In genomic region chr21:34526618-34527290, GRCh38 we compare ENCODE assay signal across 8 cellular contexts. TPM values are rescaled to one million over a fixed set of nuclear protein-coding genes. Genes with fewer than 3 reads are reported as not detected.
A peak's percentile ranks its signal among the peaks of the same experiment; 100 is the strongest.
DNase-seq lines count a peak whose midpoint lies in the region; ATAC-seq, FAIRE-seq and TF ChIP-seq lines count a peak whose summit lies in the region.

No MANE protein-coding gene starts in this region.

- no peaks in the 10 kb centered on the region for H3K36me3 ChIP-seq in GM12878 (ENCODE audit: control insufficient read depth in 2 of 2, insufficient read depth in 2 of 2, low read length in 1 of 2)

- H3K4me1 ChIP-seq in GM12878 (ENCODE audit: control insufficient read depth, insufficient read depth, low read length): peaks cover 14% of the 10 kb centered on the region

- in situ Hi-C loops in GM12878 (cut with MboI): no loop called here

- H3K9me3 ChIP-seq in GM12878 (replicated peaks; ENCODE audit: control insufficient read depth, insufficient read depth, low read length): no peaks in the 10 kb centered on the region

- POLR2A ChIA-PET in GM12878 (lab: Charles Lee): no interaction called here

- peak overlapping the region; percentile 78 for H3K27ac ChIP-seq in GM12878 (ENCODE audit: control insufficient read depth, insufficient read depth)

- TF ChIP-seq EP300 in GM12878 (IDR thresholded peaks at IDR 0.05; ENCODE audit: borderline replicate concordance in 1 of 2, control insufficient read depth in 1 of 2, low read depth in 2 of 2, low read length in 2 of 2): no peak

- intact Hi-C loops in GM12878 (cut with micrococcal nuclease; ENCODE audit: unreplicated experiment): loop anchor here (2.0 to 5.0 kb wide), 2 partner anchors 18 to 56 kb away; no protein-coding TSS in a partner anchor

- TF ChIP-seq POLR2A in GM12878 (IDR thresholded peaks at IDR 0.05; ENCODE audit: low read depth, low read length): no peak

- no peak for TF ChIP-seq RAD21 in GM12878 (IDR thresholded peaks at IDR 0.05; ENCODE audit: insufficient read depth, low read depth, low read length)

- SMC1A ChIA-PET in GM12878 (lab: Charles Lee; ENCODE audit: uncharacterized antibody, unreplicated experiment): interaction anchor here (0.7 to 1.8 kb wide), 13 partner anchors 9 to 84 kb away, joined by 3 to 8 read pairs (median 4); no protein-coding TSS in a partner anchor

- H3K79me2 ChIP-seq in GM12878 (ENCODE audit: control insufficient read depth, insufficient read depth, low read length): no peaks in the 10 kb centered on the region; the same call in 1 of the 2 replicates

- BruUV-seq in GM12878 (replicated peaks; lab: Mats Ljungman, UMichigan): no TSS peak

- FAIRE-seq in A204.1 (lab: Jason Lieb, UNC): peak; percentile 98
- FAIRE-seq in GM12878 (lab: Jason Lieb, UNC): peak; percentile 7

- peak; percentile 57 for ATAC-seq in GM18868 (IDR thresholded peaks at IDR 0.05; ENCODE audit: unreplicated experiment)
- peak; percentile 89 for ATAC-seq in GM12878
- ATAC-seq in GM21576 (IDR thresholded peaks at IDR 0.05; ENCODE audit: unreplicated experiment): no peak
- no peak for ATAC-seq in GM21825 (IDR thresholded peaks at IDR 0.05; ENCODE audit: unreplicated experiment)

- RAD21 ChIA-PET in GM12878 (lab: Charles Lee; ENCODE audit: unreplicated experiment): interaction anchor here (0.7 to 2.2 kb wide), 6 partner anchors 11 to 76 kb away, joined by 3 to 7 read pairs (median 4); no protein-coding TSS in a partner anchor

- CTCF ChIA-PET in GM12878 (lab: Yijun Ruan, JAX): interaction anchor here (0.9 to 4.8 kb wide), 8 partner anchors 10 to 76 kb away, joined by 3 to 26 read pairs (median 7); no protein-coding TSS in a partner anchor

- no peaks in the 10 kb centered on the region for H3K27me3 ChIP-seq in GM12878 (replicated peaks in 1 of 2; ENCODE audit: control insufficient read depth in 2 of 2, insufficient read depth in 2 of 2, low read length in 1 of 2)

- 13% methylated on average over 10 of the region's 10 CpGs for WGBS in GM12878 (ENCODE audit: insufficient coverage, insufficient replicate concordance, low lambda C conversion rate, missing lambda C conversion rate)

- H3K4me2 ChIP-seq in GM12878 (ENCODE audit: control insufficient read depth, insufficient read depth): peak overlapping the region; percentile 69

- peak overlapping the region; percentile 80 for H2AFZ ChIP-seq in GM12878 (ENCODE audit: control insufficient read depth, low read depth, low read length)

- H4K20me1 ChIP-seq in GM12878 (ENCODE audit: control insufficient read depth, insufficient read depth): no peaks in the 10 kb centered on the region

- peak overlapping the region; percentile 57 for H3K4me3 ChIP-seq in GM12878

- H3K9ac ChIP-seq in GM12878 (ENCODE audit: control insufficient read depth, insufficient read depth, low read length): peak overlapping the region; percentile 57

- DNase-seq in OCI-M1 (lab: John Stamatoyannopoulos, UW): peak; percentile 82
- no peak for DNase-seq in GM12878 (ENCODE audit: low read depth, low spot score)
- peak; percentile 5 to 42 for DNase-seq in hippocampal formation (lab: John Stamatoyannopoulos, UW)
- DNase-seq in retina: peak; percentile 34

- TF ChIP-seq CTCF in GM12878 (IDR thresholded peaks at IDR 0.05 in 2 of 3, conservative IDR thresholded peaks at IDR 0.05 in 1 of 3; ENCODE audit: control insufficient read depth in 2 of 3, extremely low read depth in 1 of 3, insufficient read depth in 1 of 3, low read depth in 3 of 3, low read length in 3 of 3): no peak

TF ChIP-seq in GM12878, 131 proteins besides CTCF, POLR2A, EP300 and RAD21:
- peak; percentile 64; the same call in 1 of the 2 replicates for TF ChIP-seq RELB (IDR thresholded peaks at IDR 0.05; ENCODE audit: low read depth)
- TF ChIP-seq IKZF2 (IDR thresholded peaks at IDR 0.05): peak; percentile 63 to 64; a peak in 2 of 4 replicates
- TF ChIP-seq IRF4 (IDR thresholded peaks at IDR 0.05; ENCODE audit: low read depth, low read length): no peak
- TF ChIP-seq IKZF1 (conservative IDR thresholded peaks at IDR 0.05): peak; percentile 63; the same call in 1 of the 2 replicates
- TF ChIP-seq WRNIP1 (IDR thresholded peaks at IDR 0.05; ENCODE audit: borderline replicate concordance, low read depth, low read length): no peak
- no peak for TF ChIP-seq SIX5 (IDR thresholded peaks at IDR 0.05; ENCODE audit: low read depth, low read length, severe bottlenecking)
- TF ChIP-seq RUNX3 (IDR thresholded peaks at IDR 0.05; ENCODE audit: low read length): peak; percentile 29; the same call in 1 of the 2 replicates
- TF ChIP-seq CREM (IDR thresholded peaks at IDR 0.05; ENCODE audit: low read depth): 0 out of 2 replicates have a peak, but pooled peaks have one; percentile 26
- TF ChIP-seq EED (IDR thresholded peaks at IDR 0.05; ENCODE audit: low read depth): peak; percentile 83
- no peak for TF ChIP-seq CHD1 (IDR thresholded peaks at IDR 0.05; ENCODE audit: low read depth, low read length)
- TF ChIP-seq ATF7 (IDR thresholded peaks at IDR 0.05; ENCODE audit: low read depth): peak; percentile 87
- no peak for TF ChIP-seq KDM1A (IDR thresholded peaks at IDR 0.05; ENCODE audit: borderline replicate concordance)
- TF ChIP-seq, protein P1, sequence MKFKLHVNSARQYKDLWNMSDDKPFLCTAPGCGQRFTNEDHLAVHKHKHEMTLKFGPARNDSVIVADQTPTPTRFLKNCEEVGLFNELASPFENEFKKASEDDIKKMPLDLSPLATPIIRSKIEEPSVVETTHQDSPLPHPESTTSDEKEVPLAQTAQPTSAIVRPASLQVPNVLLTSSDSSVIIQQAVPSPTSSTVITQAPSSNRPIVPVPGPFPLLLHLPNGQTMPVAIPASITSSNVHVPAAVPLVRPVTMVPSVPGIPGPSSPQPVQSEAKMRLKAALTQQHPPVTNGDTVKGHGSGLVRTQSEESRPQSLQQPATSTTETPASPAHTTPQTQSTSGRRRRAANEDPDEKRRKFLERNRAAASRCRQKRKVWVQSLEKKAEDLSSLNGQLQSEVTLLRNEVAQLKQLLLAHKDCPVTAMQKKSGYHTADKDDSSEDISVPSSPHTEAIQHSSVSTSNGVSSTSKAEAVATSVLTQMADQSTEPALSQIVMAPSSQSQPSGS (IDR thresholded peaks at IDR 0.05; ENCODE audit: low read length): peak; percentile 68
- peak; percentile 76 for TF ChIP-seq MEF2B (IDR thresholded peaks at IDR 0.05; ENCODE audit: partially characterized antibody, poor library complexity, severe bottlenecking)

RNA-seq across cellular contexts. Expression of gene KCNE1, which starts 14.7 kb away (rescaled TPM):
- 0.21 TPM in 1 of 2 replicates, not detected in the other for total RNA-seq in GM12878 (2013; cell fraction: nucleolus; rRNA removed)
- total RNA-seq in GM12878 (2014; rRNA removed): 0.06 and 0.16 TPM in 2 replicates
- total RNA-seq in GM12878 (2014; rRNA removed; fragmentation: Illumina TruSeq; extraction: Trizol): 0.09 and 0.18 TPM in 2 replicates
- 0.18 TPM in 1 of 2 replicates, not detected in the other for total RNA-seq in GM12878 (2021)
- polyA plus RNA-seq in GM12878 (2011; ENCODE audit: low read depth): not detected
- not detected in 2 replicates for polyA plus RNA-seq in GM12878 (2011; rRNA removed)
- not detected in 2 replicates for polyA plus RNA-seq in GM12878 (2011; cell fraction: cytosol; rRNA removed)
- 0.04 and 0.15 TPM in 2 replicates for polyA plus RNA-seq in GM12878 (2011; cell fraction: nucleus; rRNA removed)
- not detected in 2 replicates for polyA plus RNA-seq in GM12878 (2012)
- 0.06 TPM in 1 of 2 replicates, not detected in the other for polyA plus RNA-seq in GM12878 (2014; fragmentation: Illumina TruSeq; extraction: Trizol)
- polyA plus RNA-seq in GM12878 (2014; fragmentation: Nextera tagmentation; extraction: Ambion mirVana): not detected
- polyA plus RNA-seq in GM12878 (2014; rRNA removed): 0.17 and 0.19 TPM in 2 replicates
- not detected for polyA plus RNA-seq in GM12878 (2016; fragmentation: Nextera tagmentation; extraction: Ambion mirVana)
- polyA minus RNA-seq in GM12878 (2011; rRNA and poly(A)+ RNA removed): not detected in 2 replicates
- not detected in 2 replicates for polyA minus RNA-seq in GM12878 (2011; cell fraction: cytosol; rRNA and poly(A)+ RNA removed)
- polyA minus RNA-seq in GM12878 (2011; cell fraction: nucleus; rRNA and poly(A)+ RNA removed): 0.12 TPM in 1 of 2 replicates, not detected in the other

Comparison
In these comparisons a context has a peak if more than half of its experiments do, and no peak if none do; other contexts are left out.
1. ATAC-seq: peak in GM18868 (single experiment) and GM12878 (single experiment); none in GM21576 (single experiment) and GM21825 (single experiment).